In the genomic region with DNA sequence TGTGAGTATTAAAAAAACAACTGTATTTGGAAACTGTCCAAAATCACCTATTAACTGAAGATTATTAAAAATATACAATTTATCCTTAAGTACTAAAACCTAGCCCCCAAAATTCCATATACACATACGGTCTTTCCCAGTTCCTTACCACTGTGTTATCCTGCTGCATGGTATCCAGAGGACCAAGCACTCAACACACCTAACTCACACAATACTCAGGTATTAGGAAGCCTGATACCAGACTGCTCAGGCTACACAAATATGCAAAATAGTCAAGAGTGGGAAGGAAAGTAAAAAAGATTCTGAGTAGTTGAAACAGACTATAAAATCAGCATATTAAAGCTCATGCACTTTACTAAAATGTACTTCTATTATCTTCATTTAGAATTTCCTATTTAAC, we compare ENCODE assay signal across 16 cellular contexts.
A peak's percentile ranks its signal among the peaks of the same experiment; 100 is the strongest.
DNase-seq lines count a peak whose midpoint lies in the region; ATAC-seq and TF ChIP-seq lines count a peak whose summit lies in the region.
"Had no signal": no experiment of that assay in that cellular context is flagged by ENCODE, and none has a peak within 500 bp of the region (broad histone marks: within the 10 kb centered on the region; RNA-seq: fewer than 3 reads in every experiment).

No MANE protein-coding gene starts in this region.

- peaks cover 11% of the 10 kb centered on the region for H3K4me1 ChIP-seq in DOHH2 (ENCODE audit: control insufficient read depth, low read length)
- no peaks in the 10 kb centered on the region for H3K4me1 ChIP-seq in naive thymus-derived CD4-positive, alpha-beta T cell (ENCODE audit: control insufficient read depth in 2 of 2, insufficient read depth in 2 of 2, low read length in 2 of 2)
- H3K4me1 ChIP-seq: BLaER1, HAP-1 had no signal

- no peaks in the 10 kb centered on the region for H4K20me1 ChIP-seq in DOHH2 (ENCODE audit: control insufficient read depth, insufficient read depth, low read depth, low read length)

- H3K4me3 Mint-ChIP-seq in activated naive CD4-positive, alpha-beta T cell treated with anti-CD3 and anti-CD28 coated beads, Interleukin-2, amount 50 U/mL, for 24 hours: no peak overlapping the region
- H3K4me3 Mint-ChIP-seq in dendritic cell treated with granulocyte-macrophage colony-stimulating factor and Interleukin-4, amounts not matched to agents 40 ng/mL and 50 ng/mL, for 4 days: no peak overlapping the region
- no peak overlapping the region for H3K4me3 Mint-ChIP-seq in naive thymus-derived CD4-positive, alpha-beta T cell
- H3K4me3 Mint-ChIP-seq in activated CD8-positive, alpha-beta memory T cell treated with anti-CD3 and anti-CD28 coated beads, Interleukin-2, amount 10 ng/mL, durations not matched to agents 7 days and 5 days: no peak overlapping the region
- H3K4me3 Mint-ChIP-seq: CD4-positive, alpha-beta T cell had no signal

- H3K27me3 ChIP-seq in DOHH2 (ENCODE audit: control insufficient read depth, low read length): no peaks in the 10 kb centered on the region
- H3K27me3 ChIP-seq in naive thymus-derived CD4-positive, alpha-beta T cell (ENCODE audit: control insufficient read depth in 2 of 2, insufficient read depth in 2 of 2, low read length in 2 of 2): no peaks in the 10 kb centered on the region
- H3K27me3 ChIP-seq: BLaER1 had no signal

- intact Hi-C loops in dendritic cell treated with granulocyte-macrophage colony-stimulating factor and Interleukin-4, amounts not matched to agents 40 ng/mL and 50 ng/mL, for 4 days (cut with micrococcal nuclease): loop anchor here (10.0 kb wide), 1 partner anchor 245 kb away; no protein-coding TSS in a partner anchor
- intact Hi-C loops in naive thymus-derived CD4-positive, alpha-beta T cell (cut with micrococcal nuclease): loop anchor here in 1 of 2 donors (2.0 to 10.0 kb wide), 2 partner anchors 15 to 265 kb away; no protein-coding TSS in a partner anchor
- intact Hi-C loops in head of caudate nucleus (cut with DNase I): no loop called here

- CTCF ChIA-PET in naive thymus-derived CD4-positive, alpha-beta T cell (lab: Charles Lee): interaction anchor here (0.6 kb wide), 1 partner anchor 766 kb away, joined by 3 read pairs; no protein-coding TSS in a partner anchor
- CTCF ChIA-PET in activated CD8-positive, alpha-beta memory T cell treated with anti-CD3 and anti-CD28 coated beads, Interleukin-2, amount 10 ng/mL, durations not matched to agents 7 days and 5 days (lab: Charles Lee): no interaction called here

- H3K79me2 ChIP-seq in DOHH2 (ENCODE audit: control insufficient read depth, low read length): peaks cover 32% of the 10 kb centered on the region

- H3K9me3 ChIP-seq in DOHH2 (ENCODE audit: control insufficient read depth, insufficient read depth, low read length): no peaks in the 10 kb centered on the region
- no peaks in the 10 kb centered on the region for H3K9me3 ChIP-seq in naive thymus-derived CD4-positive, alpha-beta T cell (ENCODE audit: control insufficient read depth in 2 of 3, low read length in 3 of 3)
- H3K9me3 ChIP-seq: HAP-1 had no signal

- H3K27me3 Mint-ChIP-seq in activated naive CD4-positive, alpha-beta T cell treated with anti-CD3 and anti-CD28 coated beads, Interleukin-2, amount 50 U/mL, for 24 hours: no peaks in the 10 kb centered on the region
- no peaks in the 10 kb centered on the region for H3K27me3 Mint-ChIP-seq in dendritic cell treated with granulocyte-macrophage colony-stimulating factor and Interleukin-4, amounts not matched to agents 40 ng/mL and 50 ng/mL, for 4 days
- no peaks in the 10 kb centered on the region for H3K27me3 Mint-ChIP-seq in naive thymus-derived CD4-positive, alpha-beta T cell
- no peaks in the 10 kb centered on the region for H3K27me3 Mint-ChIP-seq in activated CD8-positive, alpha-beta memory T cell treated with anti-CD3 and anti-CD28 coated beads, Interleukin-2, amount 10 ng/mL, durations not matched to agents 7 days and 5 days
- H3K27me3 Mint-ChIP-seq: CD4-positive, alpha-beta T cell had no signal

- H3K4me3 ChIP-seq in DOHH2 (ENCODE audit: low read length): no peak overlapping the region
- H3K4me3 ChIP-seq in naive thymus-derived CD4-positive, alpha-beta T cell (ENCODE audit: low read length): no peak overlapping the region
- H3K4me3 ChIP-seq: BLaER1, GM12878, HAP-1 had no signal

- no peaks in the 10 kb centered on the region for H3K9me3 Mint-ChIP-seq in activated naive CD4-positive, alpha-beta T cell treated with anti-CD3 and anti-CD28 coated beads, Interleukin-2, amount 50 U/mL, for 24 hours
- no peaks in the 10 kb centered on the region for H3K9me3 Mint-ChIP-seq in dendritic cell treated with granulocyte-macrophage colony-stimulating factor and Interleukin-4, amounts not matched to agents 40 ng/mL and 50 ng/mL, for 4 days
- H3K9me3 Mint-ChIP-seq in naive thymus-derived CD4-positive, alpha-beta T cell: no peaks in the 10 kb centered on the region
- H3K9me3 Mint-ChIP-seq in activated CD8-positive, alpha-beta memory T cell treated with anti-CD3 and anti-CD28 coated beads, Interleukin-2, amount 10 ng/mL, durations not matched to agents 7 days and 5 days (ENCODE audit: low read depth): no peaks in the 10 kb centered on the region
- H3K9me3 Mint-ChIP-seq: CD4-positive, alpha-beta T cell had no signal

- TF ChIP-seq CTCF in DOHH2 (IDR thresholded peaks at IDR 0.05; ENCODE audit: low read depth, low read length, poor library complexity, severe bottlenecking): no peak

- H3K36me3 Mint-ChIP-seq in activated naive CD4-positive, alpha-beta T cell treated with anti-CD3 and anti-CD28 coated beads, Interleukin-2, amount 50 U/mL, for 24 hours: peaks cover 6% of the 10 kb centered on the region
- H3K36me3 Mint-ChIP-seq in dendritic cell treated with granulocyte-macrophage colony-stimulating factor and Interleukin-4, amounts not matched to agents 40 ng/mL and 50 ng/mL, for 4 days (ENCODE audit: low read depth): peaks cover 58% of the 10 kb centered on the region
- peaks cover 0 to 28% (median 25%) of the 10 kb centered on the region in 5 donors for H3K36me3 Mint-ChIP-seq in naive thymus-derived CD4-positive, alpha-beta T cell
- peaks cover 35% of the 10 kb centered on the region for H3K36me3 Mint-ChIP-seq in activated CD8-positive, alpha-beta memory T cell treated with anti-CD3 and anti-CD28 coated beads, Interleukin-2, amount 10 ng/mL, durations not matched to agents 7 days and 5 days

- DNase-seq in activated naive CD4-positive, alpha-beta T cell treated with Interleukin-2 at 50 U/mL for 16 hours: no peak
- DNase-seq in naive thymus-derived CD4-positive, alpha-beta T cell: no peak
- DNase-seq in NK-92 (lab: John Stamatoyannopoulos, UW; ENCODE audit: unreplicated experiment) (no peak), head of caudate nucleus (no peak)
- no peak for DNase-seq in activated CD8-positive, alpha-beta memory T cell treated with anti-CD3 and anti-CD28 coated beads, Interleukin-2, amount 10 ng/mL, durations not matched to agents 7 days and 5 days
- DNase-seq: Calu3; CD4-positive, alpha-beta T cell; DMS 273 treated with DMSO at 0.1 percent for 48 hours; GOT3 had no signal

- H3F3A ChIP-seq in DOHH2 (ENCODE audit: control insufficient read depth, insufficient read depth): no peaks in the 10 kb centered on the region

- H3K4me2 ChIP-seq in DOHH2 (ENCODE audit: low read length): peak overlapping the region; percentile 14; the same call in 1 of the 2 replicates
- H3K4me2 ChIP-seq: BLaER1 had no signal

- ATAC-seq in naive thymus-derived CD4-positive, alpha-beta T cell: no peak
- ATAC-seq in activated CD8-positive, alpha-beta memory T cell treated with anti-CD3 and anti-CD28 coated beads, Interleukin-2, amount 10 ng/mL, durations not matched to agents 7 days and 5 days: no peak
- ATAC-seq: GM12878 had no signal

- H3K36me3 ChIP-seq in DOHH2 (ENCODE audit: control insufficient read depth, low read length): peaks cover 63% of the 10 kb centered on the region
- H3K36me3 ChIP-seq in naive thymus-derived CD4-positive, alpha-beta T cell (ENCODE audit: control insufficient read depth in 2 of 3, insufficient read depth in 3 of 3, low read length in 3 of 3): peaks cover 8 to 56% (median 10%) of the 10 kb centered on the region in 3 experiments

- H3K27ac ChIP-seq in DOHH2 (ENCODE audit: low read depth, low read length): no peak overlapping the region
- no peak overlapping the region for H3K27ac ChIP-seq in naive thymus-derived CD4-positive, alpha-beta T cell (ENCODE audit: low read depth, low read length)
- H3K27ac ChIP-seq: 22Rv1, BLaER1 had no signal

- H3K9me2 ChIP-seq in DOHH2 (replicated peaks; ENCODE audit: control insufficient read depth, low read length): no peaks in the 10 kb centered on the region

- H3K4me1 Mint-ChIP-seq in activated naive CD4-positive, alpha-beta T cell treated with anti-CD3 and anti-CD28 coated beads, Interleukin-2, amount 50 U/mL, for 24 hours: peaks cover 18% of the 10 kb centered on the region
- H3K4me1 Mint-ChIP-seq in dendritic cell treated with granulocyte-macrophage colony-stimulating factor and Interleukin-4, amounts not matched to agents 40 ng/mL and 50 ng/mL, for 4 days (ENCODE audit: low read depth): no peaks in the 10 kb centered on the region
- peaks cover 5 to 26% (median 8%) of the 10 kb centered on the region in 7 donors for H3K4me1 Mint-ChIP-seq in naive thymus-derived CD4-positive, alpha-beta T cell
- peaks cover 1% of the 10 kb centered on the region for H3K4me1 Mint-ChIP-seq in activated CD8-positive, alpha-beta memory T cell treated with anti-CD3 and anti-CD28 coated beads, Interleukin-2, amount 10 ng/mL, durations not matched to agents 7 days and 5 days

- peak overlapping the region; percentile 17 for H3K27ac Mint-ChIP-seq in activated naive CD4-positive, alpha-beta T cell treated with anti-CD3 and anti-CD28 coated beads, Interleukin-2, amount 50 U/mL, for 24 hours
- peak overlapping the region; percentile 62 for H3K27ac Mint-ChIP-seq in dendritic cell treated with granulocyte-macrophage colony-stimulating factor and Interleukin-4, amounts not matched to agents 40 ng/mL and 50 ng/mL, for 4 days
- H3K27ac Mint-ChIP-seq in naive thymus-derived CD4-positive, alpha-beta T cell: peak overlapping the region in 5 of 9 donors; percentile 18 to 73 (median 33)
- no peak overlapping the region for H3K27ac Mint-ChIP-seq in activated CD8-positive, alpha-beta memory T cell treated with anti-CD3 and anti-CD28 coated beads, Interleukin-2, amount 10 ng/mL, durations not matched to agents 7 days and 5 days
- H3K27ac Mint-ChIP-seq: CD4-positive, alpha-beta T cell had no signal

- POLR2A ChIA-PET in naive thymus-derived CD4-positive, alpha-beta T cell (lab: Charles Lee): no interaction called here
